ENCODE assay signal across 21 cellular contexts in the genomic region with DNA sequence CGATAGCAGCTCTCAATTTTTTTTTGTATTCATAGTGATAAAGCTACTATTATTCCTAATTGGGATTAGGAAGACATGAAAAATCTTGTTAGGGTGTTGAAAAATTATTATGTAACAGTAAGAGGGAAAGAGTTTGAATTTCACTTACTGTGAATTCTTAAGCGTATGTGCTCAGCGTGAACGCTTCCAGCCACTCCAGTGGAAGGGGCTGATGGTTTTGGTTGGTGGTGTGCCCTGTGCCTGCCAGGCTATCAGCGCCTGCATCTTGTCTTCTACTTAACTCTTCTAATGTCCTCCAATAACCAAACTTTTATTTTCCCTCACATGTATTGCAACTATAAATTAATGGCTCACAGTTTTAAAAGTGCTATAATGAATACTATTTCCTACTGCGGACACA. TPM values are rescaled to one million over a fixed set of nuclear protein-coding genes. Genes with fewer than 3 reads are reported as not detected.
DNase-seq lines count a peak whose midpoint lies in the region; ATAC-seq and TF ChIP-seq lines count a peak whose summit lies in the region.
"Had no signal": no experiment of that assay in that cellular context is flagged by ENCODE, and none has a peak within 500 bp of the region (broad histone marks: within the 10 kb centered on the region; RNA-seq: fewer than 3 reads in every experiment).

No MANE protein-coding gene starts in this region.

- H3K27me3 Mint-ChIP-seq in activated T-cell treated with anti-CD3 and anti-CD28 coated beads, Interleukin-2, amount 50 U/mL, for 4 hours (ENCODE audit: low read depth): no peaks in the 10 kb centered on the region

- peak overlapping the region; percentile 53 for H3K4me3 ChIP-seq in adipocyte (ENCODE audit: low read length)
- H3K4me3 ChIP-seq in fibroblast of the aortic adventitia (ENCODE audit: low read depth, low read length): peak overlapping the region; percentile 19
- peak overlapping the region in 1 of 2 donors; percentile 2 for H3K4me3 ChIP-seq in muscle layer of duodenum (ENCODE audit: low read depth in 1 of 2, low read length in 2 of 2)
- peak overlapping the region; percentile 53 for H3K4me3 ChIP-seq in thoracic aorta
- H3K4me3 ChIP-seq: SK-N-MC, upper lobe of right lung had no signal

- DNase-seq in adipocyte (ENCODE audit: low read depth) (no peak), fibroblast of the aortic adventitia (ENCODE audit: low read depth) (no peak), thoracic aorta (ENCODE audit: low spot score) (no peak), NCI-H510A (lab: John Stamatoyannopoulos, UW) (no peak), HK-2 (ENCODE audit: unreplicated experiment) (no peak)
- DNase-seq in activated T-cell treated with anti-CD3 and anti-CD28 coated beads, Interleukin-2, amount 50 U/mL, for 4 hours: no peak
- no peak for DNase-seq in activated CD4-positive, alpha-beta T cell treated with anti-CD3 and anti-CD28 coated beads, Interleukin-2, amount 50 U/mL, for 4 hours
- DNase-seq: activated CD4-positive, CD25-positive, alpha-beta regulatory T cell treated with anti-CD3 and anti-CD28 coated beads, Interleukin-2, amount 50 U/mL, for 72 hours; activated effector memory CD4-positive, alpha-beta T cell treated with Interleukin-2 at 50 U/mL for 16 hours; cortex of kidney; DND-41; immature natural killer cell; natural killer cell; NCI-H1417 treated with DMSO at 0.1 percent for 48 hours; NCI-H2171; NCI-H774; posterior cingulate gyrus; upper lobe of right lung had no signal

- peak overlapping the region; percentile 72 for H3K9ac ChIP-seq in adipocyte (ENCODE audit: low read length)

- H3K4me3 Mint-ChIP-seq in activated T-cell treated with anti-CD3 and anti-CD28 coated beads, Interleukin-2, amount 50 U/mL, for 4 hours: no peak overlapping the region
- H3K4me3 Mint-ChIP-seq: immature natural killer cell; natural killer cell; stimulated activated effector memory CD8-positive, alpha-beta T cell treated with anti-CD3 and anti-CD28 coated beads, Interleukin-12 subunit alpha, Interleukin-12 subunit beta, amount 100 ng/mL, for 72 hours had no signal

- no peak for ATAC-seq in thoracic aorta (ENCODE audit: insufficient number of reproducible peaks, low FRiP score, low read depth)
- ATAC-seq in activated T-cell treated with anti-CD3 and anti-CD28 coated beads, Interleukin-2, amount 50 U/mL, for 4 hours: no peak
- ATAC-seq: natural killer cell; stimulated activated effector memory CD8-positive, alpha-beta T cell treated with anti-CD3 and anti-CD28 coated beads, Interleukin-12 subunit alpha, Interleukin-12 subunit beta, amount 100 ng/mL, for 72 hours had no signal

- H3K36me3 Mint-ChIP-seq in activated T-cell treated with anti-CD3 and anti-CD28 coated beads, Interleukin-2, amount 50 U/mL, for 4 hours (ENCODE audit: insufficient read depth): no peaks in the 10 kb centered on the region
- H3K36me3 Mint-ChIP-seq: immature natural killer cell; natural killer cell; stimulated activated effector memory CD8-positive, alpha-beta T cell treated with anti-CD3 and anti-CD28 coated beads, Interleukin-12 subunit alpha, Interleukin-12 subunit beta, amount 100 ng/mL, for 72 hours had no signal

- peaks cover 5% of the 10 kb centered on the region for H3K4me1 Mint-ChIP-seq in activated T-cell treated with anti-CD3 and anti-CD28 coated beads, Interleukin-2, amount 50 U/mL, for 4 hours (ENCODE audit: low read depth)
- H3K4me1 Mint-ChIP-seq: immature natural killer cell had no signal

- H3K27me3 ChIP-seq in adipocyte (replicated peaks; ENCODE audit: control insufficient read depth, insufficient read depth, low read length) (no peaks in the 10 kb centered on the region), muscle layer of duodenum (ENCODE audit: low read depth, low read length) (no peaks in the 10 kb centered on the region), thoracic aorta (replicated peaks; ENCODE audit: insufficient read depth) (no peaks in the 10 kb centered on the region)
- H3K27me3 ChIP-seq: upper lobe of right lung had no signal

- peaks cover 32% of the 10 kb centered on the region for H3K4me1 ChIP-seq in adipocyte (ENCODE audit: control insufficient read depth, insufficient read depth, low read length)
- peaks cover 6 to 27% of the 10 kb centered on the region in 2 donors for H3K4me1 ChIP-seq in muscle layer of duodenum (ENCODE audit: control insufficient read depth in 1 of 2, insufficient read depth in 2 of 2, low read length in 2 of 2)
- H3K4me1 ChIP-seq in thoracic aorta (ENCODE audit: control insufficient read depth in 1 of 2, low read depth in 2 of 2): peaks cover 4 to 39% of the 10 kb centered on the region in 2 donors
- H3K4me1 ChIP-seq: upper lobe of right lung had no signal

- H3K36me3 ChIP-seq in adipocyte (ENCODE audit: control insufficient read depth, insufficient read depth, low read length, severe bottlenecking): no peaks in the 10 kb centered on the region
- no peaks in the 10 kb centered on the region for H3K36me3 ChIP-seq in muscle layer of duodenum (ENCODE audit: control insufficient read depth in 1 of 2, insufficient read depth in 2 of 2, low read length in 2 of 2)
- H3K36me3 ChIP-seq in thoracic aorta: no peaks in the 10 kb centered on the region
- H3K36me3 ChIP-seq: upper lobe of right lung had no signal

- H3K9me3 Mint-ChIP-seq in activated T-cell treated with anti-CD3 and anti-CD28 coated beads, Interleukin-2, amount 50 U/mL, for 4 hours: no peaks in the 10 kb centered on the region
- H3K9me3 Mint-ChIP-seq: natural killer cell; stimulated activated effector memory CD8-positive, alpha-beta T cell treated with anti-CD3 and anti-CD28 coated beads, Interleukin-12 subunit alpha, Interleukin-12 subunit beta, amount 100 ng/mL, for 72 hours had no signal

- peak overlapping the region; percentile 82 for H3K27ac ChIP-seq in muscle layer of duodenum (ENCODE audit: low read length)
- peak overlapping the region; percentile 82 to 88 for H3K27ac ChIP-seq in thoracic aorta
- H3K27ac ChIP-seq: SK-N-MC, upper lobe of right lung had no signal

- H3K9me3 ChIP-seq in adipocyte (ENCODE audit: control insufficient read depth, low read length) (no peaks in the 10 kb centered on the region), muscle layer of duodenum (ENCODE audit: control insufficient read depth in 1 of 2, low read length in 2 of 2) (no peaks in the 10 kb centered on the region), thoracic aorta (no peaks in the 10 kb centered on the region)
- H3K9me3 ChIP-seq: upper lobe of right lung had no signal

- TF ChIP-seq CTCF in fibroblast of the aortic adventitia (IDR thresholded peaks at IDR 0.05; ENCODE audit: insufficient read depth, low read length): no peak
- no peak for TF ChIP-seq CTCF in thoracic aorta (IDR thresholded peaks at IDR 0.05)

RNA-seq across cellular contexts. Expression of a gene that starts 22.5 kb away (rescaled TPM):
- 10.6 and 22.3 TPM in 2 replicates for total RNA-seq in fibroblast of the aortic adventitia (ENCODE audit: low replicate concordance)
- 10 to 100 TPM; 26.6 to 27.5 TPM for total RNA-seq in thoracic aorta
- 10 to 100 TPM in 1 of 3 donors, 1 to 10 TPM in 2; 8.3 to 16.8 (median 8.9) TPM for total RNA-seq in activated T-cell treated with anti-CD3 and anti-CD28 coated beads, Interleukin-2, amount 50 U/mL, for 4 hours
